ENCODE assay signal across 26 cellular contexts in genomic region chr11:121111053-121111724, GRCh38.
"Had no signal": no experiment of that assay in that cellular context is flagged by ENCODE, and none has a peak within 500 bp of the region (broad histone marks: within the 10 kb centered on the region; RNA-seq: fewer than 3 reads in every experiment).

No MANE protein-coding gene starts in this region.

- DNase-seq: activated CD4-positive, alpha-beta T cell treated with anti-CD3 and anti-CD28 coated beads for 1 hour; activated CD4-positive, alpha-beta T cell treated with anti-CD3 and anti-CD28 coated beads for 4 hours; activated CD4-positive, alpha-beta T cell treated with anti-CD3 and anti-CD28 coated beads, Interleukin-2, amount 10 ng/mL, durations not matched to agents 7 days and 5 days; activated CD4-positive, alpha-beta T cell treated with anti-CD3 and anti-CD28 coated beads, Interleukin-2, amount 50 U/mL, for 48 hours; activated CD4-positive, CD25-positive, alpha-beta regulatory T cell; activated CD8-positive, alpha-beta memory T cell treated with anti-CD3 and anti-CD28 coated beads for 24 hours; activated CD8-positive, alpha-beta T cell treated with anti-CD3 and anti-CD28 coated beads for 36 hours; activated effector memory CD4-positive, alpha-beta T cell treated with Interleukin-2 at 50 U/mL for 16 hours; activated gamma-delta T cell treated with Interleukin-2 at 50 U/mL for 16 hours; activated naive CD4-positive, alpha-beta T cell treated with anti-CD3 and anti-CD28 coated beads, Interleukin-2, amount 50 U/mL, for 16 hours; activated naive CD4-positive, alpha-beta T cell treated with Interleukin-2 at 50 U/mL for 16 hours; activated T-cell treated with anti-CD3 and anti-CD28 coated beads, Interleukin-2, amount 50 U/mL, for 4 hours; amniotic stem cell; anterior cingulate cortex; brain microvascular endothelial cell; caudate nucleus; cortex of kidney; dermis blood vessel endothelial cell; effector CD4-positive, alpha-beta T cell; effector memory CD8-positive, alpha-beta T cell; esophagus squamous epithelium; foreskin melanocyte; head of caudate nucleus; T-helper 2 cell had no signal

- H3K27me3 ChIP-seq: brain microvascular endothelial cell had no signal

- H3K27ac ChIP-seq: brain microvascular endothelial cell, epithelial cell of prostate, esophagus squamous epithelium had no signal

- ATAC-seq: activated CD8-positive, alpha-beta T cell treated with anti-CD3 and anti-CD28 coated beads for 36 hours; activated T-cell treated with anti-CD3 and anti-CD28 coated beads, Interleukin-2, amount 50 U/mL, for 4 hours; activated T-helper 17 cell treated with anti-CD3 and anti-CD28 coated beads, Interleukin-2, amount 50 U/mL, for 72 hours; effector memory CD8-positive, alpha-beta T cell had no signal

- H3K36me3 ChIP-seq: brain microvascular endothelial cell, esophagus squamous epithelium had no signal

- H3K9me3 ChIP-seq: esophagus squamous epithelium had no signal

- H3K4me3 ChIP-seq: esophagus squamous epithelium had no signal
